In genomic region chr15:86231864-86232801, GRCh38 we compare ENCODE assay signal across 8 cellular contexts.
DNase-seq lines count a peak whose midpoint lies in the region; ATAC-seq and TF ChIP-seq lines count a peak whose summit lies in the region.

No MANE protein-coding gene starts in this region.

- H3K27me3 ChIP-seq in brain microvascular endothelial cell (replicated peaks), result no peaks in the 10 kb centered on the region
- peaks cover 0 to 37% (median 6%) of the 10 kb centered on the region in 3 donors for H3K27me3 ChIP-seq in stomach

- peaks cover 0 to 11% (median 5%) of the 10 kb centered on the region in 4 donors for H3K4me1 ChIP-seq in stomach

- ATAC-seq in Right ventricle myocardium inferior, result peak; percentile 70
- no peak for ATAC-seq in omental fat pad (ENCODE audit: low FRiP score)

- H3K9me3 ChIP-seq in stomach, result no peaks in the 10 kb centered on the region

- H3K27ac ChIP-seq in brain microvascular endothelial cell (no peak overlapping the region), stomach (no peak overlapping the region)

- no peak for TF ChIP-seq EP300 in stomach (IDR thresholded peaks at IDR 0.05)

- DNase-seq in Right ventricle myocardium inferior (ENCODE audit: missing footprints), result no peak
- no peak for DNase-seq in cardiac septum (ENCODE audit: low spot score)
- peak; percentile 14 for DNase-seq in HS-5 (ENCODE audit: low read depth)
- peak; percentile 17 for DNase-seq in SK-N-DZ (ENCODE audit: low spot score)
- DNase-seq in brain microvascular endothelial cell, result peak; percentile 0
- peak; percentile 59 for DNase-seq in left kidney (ENCODE audit: low read depth, low spot score)
- DNase-seq in stomach, result no peak
- DNase-seq in omental fat pad (ENCODE audit: low spot score), result no peak

- WGBS in stomach, 5 donors, result 4 to 9% (median 5%) methylated on average over 19 to 20 of the region's 20 CpGs

- TF ChIP-seq POLR2A in stomach (IDR thresholded peaks at IDR 0.05), result no peak

- in situ Hi-C loops in brain microvascular endothelial cell (cut with HindIII; ENCODE audit: low pct_ligation_motif_present, low sequenced_read_pairs), result no loop called here

- intact Hi-C loops in Right ventricle myocardium inferior (cut with DNase I), result loop anchor here (10.0 kb wide), 1 partner anchor 523 kb away; no protein-coding TSS in a partner anchor
- intact Hi-C loops in cardiac septum (cut with DNase I), result no loop called here
- intact Hi-C loops in stomach (cut with DNase I; ENCODE audit: low total_unique reads), result no loop called here

- H3K36me3 ChIP-seq in brain microvascular endothelial cell (replicated peaks) (no peaks in the 10 kb centered on the region), stomach (no peaks in the 10 kb centered on the region)

- no peak overlapping the region for H3K4me3 ChIP-seq in brain microvascular endothelial cell (ENCODE audit: low read depth, low read length)
- H3K4me3 ChIP-seq in stomach, result no peak overlapping the region

- TF ChIP-seq CTCF in brain microvascular endothelial cell (IDR thresholded peaks at IDR 0.05; ENCODE audit: low read depth, low read length, missing control alignments) (peak; percentile 21), stomach (IDR thresholded peaks at IDR 0.05) (peak in 4 of 7 experiments; percentile 23 to 38 (median 30)), omental fat pad (IDR thresholded peaks at IDR 0.05) (no peak)

Comparison
In these comparisons a context has a peak if more than half of its experiments do, and no peak if none do; other contexts are left out.
1. DNase-seq: peak in HS-5 (single experiment), SK-N-DZ (single experiment), brain microvascular endothelial cell (single experiment) and left kidney (single experiment); none in Right ventricle myocardium inferior (single experiment), cardiac septum (single experiment), stomach (single experiment) and omental fat pad (single experiment).
2. CTCF ChIP-seq: peak in brain microvascular endothelial cell (single experiment) and stomach (4 of 7); none in omental fat pad (0 of 3).